Comparison of ENCODE assay signal across 8 cellular contexts in the genomic region with DNA sequence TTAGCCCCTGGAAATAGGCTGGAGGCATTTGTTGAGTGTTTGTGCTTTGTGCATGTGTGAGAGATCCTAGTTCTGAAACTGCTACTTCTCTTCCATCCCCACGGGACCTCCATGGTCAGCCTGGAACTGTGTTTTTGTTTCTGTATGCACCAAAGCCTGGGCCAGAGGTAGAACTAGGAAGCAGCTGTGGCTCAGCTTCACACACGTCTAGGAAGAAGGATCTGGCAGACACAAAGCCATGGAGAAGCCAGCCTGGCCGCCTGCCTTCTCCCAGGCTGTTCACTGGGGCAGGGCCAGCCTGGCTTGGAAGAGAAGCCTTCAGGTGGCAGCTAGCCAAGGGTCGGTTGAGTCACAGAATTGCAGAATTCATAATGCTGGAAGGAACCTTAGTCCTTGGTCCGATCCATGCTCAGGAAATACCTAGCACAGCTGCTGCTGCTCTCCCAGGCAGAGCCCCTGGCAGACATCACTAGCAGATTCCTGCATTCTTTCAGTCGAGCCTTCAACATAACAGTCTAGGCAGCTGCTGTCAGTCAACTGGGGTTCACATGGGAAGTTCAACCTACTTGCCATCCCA. TPM values are rescaled to one million over a fixed set of nuclear protein-coding genes. Genes with fewer than 3 reads are reported as not detected.
A peak's percentile ranks its signal among the peaks of the same experiment; 100 is the strongest.
DNase-seq lines count a peak whose midpoint lies in the region; ATAC-seq and TF ChIP-seq lines count a peak whose summit lies in the region.

No MANE protein-coding gene starts in this region.

- no peak overlapping the region for H3K27ac Mint-ChIP-seq in progenitor cell of endocrine pancreas

- no peaks in the 10 kb centered on the region for H3K9me3 ChIP-seq in muscle layer of duodenum (ENCODE audit: control insufficient read depth in 1 of 2, low read length in 2 of 2)

- no peak overlapping the region for H3K4me3 Mint-ChIP-seq in progenitor cell of endocrine pancreas (ENCODE audit: low read depth)

- H3K4me3 ChIP-seq in epithelial cell of esophagus (ENCODE audit: low read length) (no peak overlapping the region), muscle layer of duodenum (ENCODE audit: low read depth in 1 of 2, low read length in 2 of 2) (peak overlapping the region in 1 of 2 donors; percentile 1)

- DNase-seq in EH (ENCODE audit: low read depth) (peak; percentile 99), OCI-M1 (lab: John Stamatoyannopoulos, UW) (peak; percentile 10), epithelial cell of esophagus (ENCODE audit: low read depth) (peak; percentile 95), MV-4-11 (lab: John Stamatoyannopoulos, UW) (no peak), progenitor cell of endocrine pancreas (ENCODE audit: low spot score, unreplicated experiment) (no peak), middle frontal gyrus (ENCODE audit: extremely low spot score, low spot score) (no peak)

- no peaks in the 10 kb centered on the region for H3K27me3 Mint-ChIP-seq in progenitor cell of endocrine pancreas

- H3K9me3 Mint-ChIP-seq in progenitor cell of endocrine pancreas (ENCODE audit: low read depth): no peaks in the 10 kb centered on the region

- H3K4me1 ChIP-seq in muscle layer of duodenum (ENCODE audit: control insufficient read depth in 1 of 2, insufficient read depth in 2 of 2, low read length in 2 of 2): peaks cover 14 to 29% of the 10 kb centered on the region in 2 donors

- no peak for ATAC-seq in GM18868 (IDR thresholded peaks at IDR 0.05; ENCODE audit: unreplicated experiment)

- H3K4me1 Mint-ChIP-seq in progenitor cell of endocrine pancreas (ENCODE audit: low read depth): peaks cover 1% of the 10 kb centered on the region

- H3K36me3 ChIP-seq in muscle layer of duodenum (ENCODE audit: control insufficient read depth in 1 of 2, insufficient read depth in 2 of 2, low read length in 2 of 2): no peaks in the 10 kb centered on the region

- H3K27ac ChIP-seq in muscle layer of duodenum (ENCODE audit: low read length): peak overlapping the region; percentile 77

- TF ChIP-seq CTCF in epithelial cell of esophagus (IDR thresholded peaks at IDR 0.05; ENCODE audit: insufficient read depth, low read depth, low read length, missing control alignments): no peak
- no peak for TF ChIP-seq CTCF in progenitor cell of endocrine pancreas (IDR thresholded peaks at IDR 0.05; ENCODE audit: unreplicated experiment)

- no peaks in the 10 kb centered on the region for H3K27me3 ChIP-seq in muscle layer of duodenum (ENCODE audit: low read depth, low read length)

- H3K36me3 Mint-ChIP-seq in progenitor cell of endocrine pancreas (ENCODE audit: insufficient read depth): no peaks in the 10 kb centered on the region

RNA-seq across cellular contexts. Expression of a gene that starts 27.0 kb away (rescaled TPM):
- 6.7 and 6.9 TPM in 2 replicates for total RNA-seq in progenitor cell of endocrine pancreas

Comparison
In these comparisons a context has a peak if more than half of its experiments do, and no peak if none do; other contexts are left out.
1. DNase-seq: peak in EH (single experiment), OCI-M1 (single experiment) and epithelial cell of esophagus (single experiment); none in MV-4-11 (single experiment), progenitor cell of endocrine pancreas (single experiment) and middle frontal gyrus (single experiment).